Comparison of ENCODE assay signal across 8 cellular contexts in genomic region chrX:74015379-74016019, GRCh38.
DNase-seq lines count a peak whose midpoint lies in the region; ATAC-seq lines count a peak whose summit lies in the region.

No MANE protein-coding gene starts in this region.

- DNase-seq in Daoy (ENCODE audit: low read depth) (peak; percentile 55), LHCN-M2 (ENCODE audit: low read depth) (peak; percentile 56), SJCRH30 (peak; percentile 67 to 87), glomerular visceral epithelial cell (ENCODE audit: extremely low spot score) (peak; percentile 65), pulmonary artery endothelial cell (ENCODE audit: low read depth, low spot score) (peak; percentile 52)
- DNase-seq in activated naive CD4-positive, alpha-beta T cell (lab: John Stamatoyannopoulos, UW): peak in 3 of 4 experiments; percentile 2 to 35 (median 22)

- H3K36me3 ChIP-seq in SJCRH30: no peaks in the 10 kb centered on the region

- H3K4me1 ChIP-seq in SJCRH30: no peaks in the 10 kb centered on the region

- H3K4me3 ChIP-seq in SJCRH30: no peak overlapping the region

- peak; percentile 98 for ATAC-seq in GM21786 (IDR thresholded peaks at IDR 0.05; ENCODE audit: unreplicated experiment)
- no peak for ATAC-seq in HG03045 (IDR thresholded peaks at IDR 0.05; ENCODE audit: unreplicated experiment)

- no peaks in the 10 kb centered on the region for H3K9me3 ChIP-seq in SJCRH30 (replicated peaks)

- H3K27me3 ChIP-seq in SJCRH30: no peaks in the 10 kb centered on the region

- H3K27ac ChIP-seq in SJCRH30: no peak overlapping the region

Comparison
In these comparisons a context has a peak if more than half of its experiments do, and no peak if none do; other contexts are left out.
1. DNase-seq: peak in every context shown above with its lines; median percentile 77 in SJCRH30; 65 in glomerular visceral epithelial cell; 56 in LHCN-M2; 55 in Daoy; 52 in pulmonary artery endothelial cell; 22 in activated naive CD4-positive, alpha-beta T cell.